In genomic region chr1:25245809-25246599, GRCh38 we compare ENCODE assay signal across 8 cellular contexts. TPM values are rescaled to one million over a fixed set of nuclear protein-coding genes. Genes with fewer than 3 reads are reported as not detected.
DNase-seq lines count a peak whose midpoint lies in the region; ATAC-seq and TF ChIP-seq lines count a peak whose summit lies in the region.

No MANE protein-coding gene starts in this region.

- no peak for ATAC-seq in CD8-positive, alpha-beta T cell
- peak; percentile 12 for ATAC-seq in activated CD8-positive, alpha-beta T cell treated with anti-CD3 and anti-CD28 coated beads, Interleukin-2, amount 10 ng/mL, durations not matched to agents 7 days and 5 days
- peak; percentile 2 to 5 for ATAC-seq in right cardiac atrium
- ATAC-seq in HG02798 (IDR thresholded peaks at IDR 0.05; ENCODE audit: poor library complexity, unreplicated experiment), result no peak
- no peak for ATAC-seq in HG03159 (IDR thresholded peaks at IDR 0.05; ENCODE audit: unreplicated experiment)

- H3K4me3 Mint-ChIP-seq in CD8-positive, alpha-beta T cell, result peak overlapping the region; percentile 96
- H3K4me3 Mint-ChIP-seq in activated CD8-positive, alpha-beta T cell treated with anti-CD3 and anti-CD28 coated beads, Interleukin-2, amount 10 ng/mL, durations not matched to agents 7 days and 5 days, result peak overlapping the region; percentile 95

- CTCF ChIA-PET in CD8-positive, alpha-beta T cell (lab: Charles Lee), result interaction anchor here (0.6 to 1.3 kb wide), 2 partner anchors 14 to 1636 kb away, joined by 3 to 4 read pairs; partner anchors contain the start of gene SYF2
- CTCF ChIA-PET in activated CD8-positive, alpha-beta T cell treated with anti-CD3 and anti-CD28 coated beads, Interleukin-2, amount 10 ng/mL, durations not matched to agents 7 days and 5 days (lab: Charles Lee), result interaction anchor here (0.7 to 1.7 kb wide), 2 partner anchors 12 to 398 kb away, joined by 3 to 11 read pairs; partner anchors contain the start of gene SYF2

- 15% methylated on average over 30 of the region's 30 CpGs for WGBS in right cardiac atrium

- H3K27me3 ChIP-seq in CD8-positive, alpha-beta T cell (ENCODE audit: insufficient read depth, low read length), result no peaks in the 10 kb centered on the region
- no peaks in the 10 kb centered on the region for H3K27me3 ChIP-seq in right cardiac atrium (ENCODE audit: control insufficient read depth, insufficient read depth)

- H3K9me3 ChIP-seq in CD8-positive, alpha-beta T cell (ENCODE audit: low read length), result no peaks in the 10 kb centered on the region
- H3K9me3 ChIP-seq in right cardiac atrium (ENCODE audit: control insufficient read depth, low read length), result no peaks in the 10 kb centered on the region

- POLR2A ChIA-PET in CD8-positive, alpha-beta T cell (lab: Charles Lee), result interaction anchor here (1.3 to 5.4 kb wide), 3 partner anchors 10 to 22 kb away, joined by 3 to 131 read pairs (median 6); partner anchors contain the start of gene SYF2
- POLR2A ChIA-PET in activated CD8-positive, alpha-beta T cell treated with anti-CD3 and anti-CD28 coated beads, Interleukin-2, amount 10 ng/mL, durations not matched to agents 7 days and 5 days (lab: Charles Lee), result interaction anchor here (0.5 to 5.4 kb wide), 4 partner anchors 11 to 92 kb away, joined by 3 to 113 read pairs (median 3); partner anchors contain the start of genes SYF2 and TMEM50A

- no peaks in the 10 kb centered on the region for H3K27me3 Mint-ChIP-seq in CD8-positive, alpha-beta T cell (ENCODE audit: low read depth)
- H3K27me3 Mint-ChIP-seq in activated CD8-positive, alpha-beta T cell treated with anti-CD3 and anti-CD28 coated beads, Interleukin-2, amount 10 ng/mL, durations not matched to agents 7 days and 5 days (ENCODE audit: low read depth), result no peaks in the 10 kb centered on the region

- intact Hi-C loops in CD8-positive, alpha-beta T cell (cut with DNase I, micrococcal nuclease), result loop anchor here (2.0 to 10.0 kb wide), 5 partner anchors 91 to 869 kb away; partner anchors contain the start of genes TMEM50A (in 2 of the 2), CLIC4 (in 1 of the 2) and PDIK1L (in 1 of the 2)
- intact Hi-C loops in right cardiac atrium (cut with DNase I), result loop anchor here in 1 of 4 donors (10.0 kb wide), 1 partner anchor 569 kb away; the partner anchor contains the start of gene MTFR1L

- no peak for TF ChIP-seq CTCF in CD8-positive, alpha-beta T cell (IDR thresholded peaks at IDR 0.05)

- peaks cover 58% of the 10 kb centered on the region for H3K36me3 Mint-ChIP-seq in CD8-positive, alpha-beta T cell
- H3K36me3 Mint-ChIP-seq in activated CD8-positive, alpha-beta T cell treated with anti-CD3 and anti-CD28 coated beads, Interleukin-2, amount 10 ng/mL, durations not matched to agents 7 days and 5 days (ENCODE audit: low read depth), result peaks cover 57% of the 10 kb centered on the region

- H3K4me1 Mint-ChIP-seq in CD8-positive, alpha-beta T cell (ENCODE audit: low read depth), result peaks cover 50% of the 10 kb centered on the region
- H3K4me1 Mint-ChIP-seq in activated CD8-positive, alpha-beta T cell treated with anti-CD3 and anti-CD28 coated beads, Interleukin-2, amount 10 ng/mL, durations not matched to agents 7 days and 5 days (ENCODE audit: low read depth), result peaks cover 58% of the 10 kb centered on the region

- H3K9me3 Mint-ChIP-seq in CD8-positive, alpha-beta T cell, result no peaks in the 10 kb centered on the region
- no peaks in the 10 kb centered on the region for H3K9me3 Mint-ChIP-seq in activated CD8-positive, alpha-beta T cell treated with anti-CD3 and anti-CD28 coated beads, Interleukin-2, amount 10 ng/mL, durations not matched to agents 7 days and 5 days (ENCODE audit: insufficient read depth)

- no peak for DNase-seq in CD8-positive, alpha-beta T cell
- DNase-seq in HT-29 (ENCODE audit: low spot score) (peak; percentile 70), right cardiac atrium (peak in 2 of 3 donors; percentile 23 to 69), skeletal muscle cell (ENCODE audit: low read depth) (no peak), NCI-H345 treated with DMSO at 0.1 percent for 48 hours (lab: John Stamatoyannopoulos, UW; ENCODE audit: unreplicated experiment) (no peak)
- DNase-seq in activated CD8-positive, alpha-beta T cell treated with anti-CD3 and anti-CD28 coated beads, Interleukin-2, amount 10 ng/mL, durations not matched to agents 7 days and 5 days, result no peak

- H3K27ac Mint-ChIP-seq in CD8-positive, alpha-beta T cell, result peak overlapping the region; percentile 99
- H3K27ac Mint-ChIP-seq in activated CD8-positive, alpha-beta T cell treated with anti-CD3 and anti-CD28 coated beads, Interleukin-2, amount 10 ng/mL, durations not matched to agents 7 days and 5 days, result peak overlapping the region; percentile 100

- H3K36me3 ChIP-seq in CD8-positive, alpha-beta T cell (ENCODE audit: insufficient read depth, low read length), result peaks cover 42% of the 10 kb centered on the region

- peak overlapping the region; percentile 82 for H3K4me3 ChIP-seq in CD8-positive, alpha-beta T cell (ENCODE audit: low read depth, low read length)
- H3K4me3 ChIP-seq in right cardiac atrium (ENCODE audit: low read length), result peak overlapping the region; percentile 87
- H3K4me3 ChIP-seq in skeletal muscle cell (ENCODE audit: low read depth, low read length), result peak overlapping the region; percentile 85

- peak overlapping the region; percentile 97 for H3K27ac ChIP-seq in CD8-positive, alpha-beta T cell (ENCODE audit: low read depth, low read length)
- H3K27ac ChIP-seq in right cardiac atrium (ENCODE audit: low read length), result peak overlapping the region; percentile 100

- peaks cover 50% of the 10 kb centered on the region for H3K4me1 ChIP-seq in CD8-positive, alpha-beta T cell (ENCODE audit: insufficient read depth, low read length)
- peaks cover 2% of the 10 kb centered on the region for H3K4me1 ChIP-seq in right cardiac atrium (ENCODE audit: control insufficient read depth, insufficient read depth, low read length)

RNA-seq across cellular contexts. Expression of gene RSRP1, which starts 1.2 kb away (rescaled TPM):
- 100 to 1,000 TPM; 472 to 482 TPM for total RNA-seq in CD8-positive, alpha-beta T cell
- 99.6 and 105 TPM in 2 replicates for total RNA-seq in HT-29 (2014; rRNA removed; shearing (Covaris generic))
- 100 to 1,000 TPM; 175 to 199 TPM for total RNA-seq in activated CD8-positive, alpha-beta T cell treated with anti-CD3 and anti-CD28 coated beads, Interleukin-2, amount 10 ng/mL, durations not matched to agents 7 days and 5 days
- total RNA-seq in right cardiac atrium, result 10 to 100 TPM; 43.6 to 65.0 (median 54.9) TPM
- 63.6 TPM for polyA plus RNA-seq in right cardiac atrium

RNA-seq across cellular contexts. Expression of gene SYF2, which starts 13.7 kb away (rescaled TPM):
- 100 to 1,000 TPM; 103 to 118 TPM for total RNA-seq in CD8-positive, alpha-beta T cell
- 18.5 and 19.0 TPM in 2 replicates for total RNA-seq in HT-29 (2014; rRNA removed; shearing (Covaris generic))
- total RNA-seq in activated CD8-positive, alpha-beta T cell treated with anti-CD3 and anti-CD28 coated beads, Interleukin-2, amount 10 ng/mL, durations not matched to agents 7 days and 5 days, result 10 to 100 TPM; 36.8 to 37.1 TPM
- total RNA-seq in right cardiac atrium, result 10 to 100 TPM; 29.7 to 40.5 (median 39.8) TPM
- 63.2 TPM for polyA plus RNA-seq in right cardiac atrium

RNA-seq across cellular contexts. Expression of gene RHD, which starts 26.3 kb away (rescaled TPM):
- under 1 TPM; 0.14 to 0.19 TPM for total RNA-seq in CD8-positive, alpha-beta T cell
- total RNA-seq in HT-29 (2014; rRNA removed; shearing (Covaris generic)), result 0.66 TPM in 1 of 2 replicates, not detected in the other
- total RNA-seq in activated CD8-positive, alpha-beta T cell treated with anti-CD3 and anti-CD28 coated beads, Interleukin-2, amount 10 ng/mL, durations not matched to agents 7 days and 5 days, result under 1 TPM in 1 of 2 experiments, not detected in 1; 0.10 TPM
- under 1 TPM in 3 of 4 donors, not detected in 1; 0.18 to 0.37 (median 0.37) TPM for total RNA-seq in right cardiac atrium
- polyA plus RNA-seq in right cardiac atrium, result 0.16 TPM

Comparison
In these comparisons a context has a peak if more than half of its experiments do, and no peak if none do; other contexts are left out.
1. ATAC-seq: peak in activated CD8-positive, alpha-beta T cell treated with anti-CD3 and anti-CD28 coated beads, Interleukin-2, amount 10 ng/mL, durations not matched to agents 7 days and 5 days (single experiment) and right cardiac atrium (2 of 2); none in CD8-positive, alpha-beta T cell (single experiment), HG02798 (single experiment) and HG03159 (single experiment).
2. DNase-seq: peak in HT-29 (single experiment) and right cardiac atrium (2 of 3); none in CD8-positive, alpha-beta T cell (0 of 7), activated CD8-positive, alpha-beta T cell treated with anti-CD3 and anti-CD28 coated beads, Interleukin-2, amount 10 ng/mL, durations not matched to agents 7 days and 5 days (single experiment), skeletal muscle cell (single experiment) and NCI-H345 treated with DMSO at 0.1 percent for 48 hours (single experiment).
3. Peak in every context shown above with its lines, with median percentiles within 50 percentile points of each other: H3K4me3 ChIP-seq.